27 cellular contexts compared by ENCODE assay signal in the genomic region with DNA sequence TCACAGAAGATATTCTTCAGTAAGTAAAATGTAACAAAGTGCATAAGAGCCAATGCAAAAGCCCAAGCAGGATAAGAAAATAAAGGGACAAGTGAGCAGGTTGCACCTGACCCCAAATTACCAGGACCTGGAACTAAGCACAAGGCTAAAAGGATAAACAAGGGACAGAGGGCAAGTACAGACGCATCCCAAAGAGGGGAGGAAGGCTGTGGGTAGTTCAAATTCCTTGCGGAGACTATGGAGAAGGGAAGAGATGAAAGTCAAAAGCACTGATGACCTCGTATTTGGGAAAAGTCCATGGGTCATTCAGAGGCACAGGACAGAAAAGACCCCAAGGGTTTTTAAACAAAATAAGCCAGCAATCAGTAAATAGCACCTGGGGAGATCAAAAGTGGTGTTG. TPM values are rescaled to one million over a fixed set of nuclear protein-coding genes. Genes with fewer than 3 reads are reported as not detected.
"Had no signal": no experiment of that assay in that cellular context is flagged by ENCODE, and none has a peak within 500 bp of the region (broad histone marks: within the 10 kb centered on the region; RNA-seq: fewer than 3 reads in every experiment).

No MANE protein-coding gene starts in this region.

- H3K27me3 ChIP-seq: ascending aorta, body of pancreas had no signal

- ATAC-seq: activated CD8-positive, alpha-beta T cell treated with anti-CD3 and anti-CD28 coated beads, Interleukin-2, amount 10 ng/mL, durations not matched to agents 7 days and 5 days; body of pancreas; Panc1; Right ventricle myocardium inferior had no signal

- H3K36me3 ChIP-seq: ascending aorta had no signal

- H3K9me3 ChIP-seq: ascending aorta, body of pancreas had no signal

- DNase-seq: activated CD4-positive, alpha-beta T cell treated with anti-CD3 and anti-CD28 coated beads for 48 hours; activated CD4-positive, alpha-beta T cell treated with anti-CD3 and anti-CD28 coated beads, Interleukin-2, amount 50 U/mL, for 4 hours; activated CD4-positive, CD25-positive, alpha-beta regulatory T cell treated with anti-CD3 and anti-CD28 coated beads, Interleukin-2, amount 50 U/mL, for 72 hours; activated CD8-positive, alpha-beta memory T cell treated with anti-CD3 and anti-CD28 coated beads, Interleukin-2, amount 50 U/mL, for 48 hours; activated CD8-positive, alpha-beta T cell treated with anti-CD3 and anti-CD28 coated beads, Interleukin-2, amount 10 ng/mL, durations not matched to agents 7 days and 5 days; activated effector memory CD4-positive, alpha-beta T cell treated with Interleukin-2 at 50 U/mL for 16 hours; activated naive CD4-positive, alpha-beta T cell; activated T-cell treated with anti-CD3 and anti-CD28 coated beads, Interleukin-2, amount 50 U/mL, for 1 hour; body of pancreas; MM.1S; NCI-H1105; NCI-H1436; NCI-H1694 treated with DMSO at 0.1 percent for 48 hours; NCI-H2029 treated with DMSO at 0.1 percent for 48 hours; NCI-H2227 treated with DMSO at 0.1 percent for 48 hours; NCI-H526; NCI-H82; NK-92 treated with Interleukin-12 subunit alpha and Interleukin-12 subunit beta, amount 100 ng/mL, for 24 hours; OCI-M1; RPMI8226; T-helper 1 cell had no signal

- H3K4me3 ChIP-seq: ascending aorta, body of pancreas, SK-N-MC had no signal

- H3K4me1 ChIP-seq: ascending aorta, body of pancreas had no signal

- H3K27ac ChIP-seq: ascending aorta, body of pancreas, SK-N-MC, VCaP had no signal

RNA-seq across cellular contexts. Expression of a gene that starts 11.8 kb away (rescaled TPM):
- total RNA-seq: activated CD8-positive, alpha-beta T cell treated with anti-CD3 and anti-CD28 coated beads, Interleukin-2, amount 10 ng/mL, durations not matched to agents 7 days and 5 days; ascending aorta; body of pancreas; Right ventricle myocardium inferior; T-helper 2 cell treated with Interferon-gamma antibody and Interleukin-4, amounts not matched to agents 100 ng/mL and 5 ng/mL, for 36 hours had no signal
